ENCODE assay signal across 8 cellular contexts in the genomic region with DNA sequence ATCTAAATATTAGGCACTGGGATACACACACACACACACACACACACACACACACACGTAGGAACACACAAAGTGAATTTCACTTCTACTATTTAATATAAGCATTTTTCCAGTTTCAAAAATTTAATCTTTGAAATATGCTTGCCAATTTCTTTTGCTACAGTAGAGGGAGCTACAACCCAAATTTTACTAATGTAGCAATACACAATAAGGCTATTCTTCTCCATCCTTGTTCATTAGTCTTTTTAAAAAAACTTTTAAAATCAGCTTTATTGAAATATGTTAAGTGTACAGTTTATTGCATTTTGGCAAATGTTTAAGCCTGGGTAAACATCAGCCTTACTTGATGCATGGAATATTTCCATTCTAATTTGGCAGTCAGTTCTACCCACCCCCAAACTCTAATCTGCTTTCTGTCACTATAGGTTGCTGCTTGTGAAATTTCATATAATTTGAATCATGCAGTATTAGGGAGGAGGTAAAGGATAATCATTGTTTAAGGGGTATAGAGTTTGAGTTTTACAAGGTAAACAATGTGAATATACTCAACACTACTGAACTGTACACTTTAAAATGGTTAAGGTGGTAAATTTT.
A peak's percentile ranks its signal among the peaks of the same experiment; 100 is the strongest.
DNase-seq lines count a peak whose midpoint lies in the region; ATAC-seq and TF ChIP-seq lines count a peak whose summit lies in the region.

No MANE protein-coding gene starts in this region.

- DNase-seq in NCI-H1105 treated with DMSO at 0.1 percent for 48 hours (lab: John Stamatoyannopoulos, UW) (peak; percentile 44), NCI-H1105 (lab: John Stamatoyannopoulos, UW) (no peak), NCI-H345 treated with DMSO at 0.1 percent for 48 hours (lab: John Stamatoyannopoulos, UW; ENCODE audit: unreplicated experiment) (peak; percentile 19), dedifferentiated amniotic fluid mesenchymal stem cell (ENCODE audit: extremely low spot score) (peak; percentile 33), NCI-H226 (no peak)
- no peak for DNase-seq in stimulated activated CD4-positive, alpha-beta T cell treated with anti-CD3 and anti-CD28 coated beads, Interleukin-4, amount 100 ng/mL, for 1 hour

- H2AFZ ChIP-seq in neural cell (ENCODE audit: low read depth, low read length), result no peak overlapping the region

- H3K79me2 ChIP-seq in neural cell (replicated peaks; ENCODE audit: insufficient read depth, low read length), result no peaks in the 10 kb centered on the region

- peak; percentile 84 for TF ChIP-seq CTCF in neural cell (IDR thresholded peaks at IDR 0.05; ENCODE audit: poor library complexity, severe bottlenecking)

- H3K4me2 ChIP-seq in neural cell (ENCODE audit: low read length), result no peak overlapping the region

- no peaks in the 10 kb centered on the region for H3F3A ChIP-seq in neural cell (ENCODE audit: insufficient read depth, low read length, poor library complexity, severe bottlenecking)

- no peak for ATAC-seq in GM21723 (IDR thresholded peaks at IDR 0.05; ENCODE audit: unreplicated experiment)

- no peak overlapping the region for H3K9ac ChIP-seq in neural cell (ENCODE audit: low read length)

- H3K9me2 ChIP-seq in neural cell (ENCODE audit: insufficient read depth, low read length), result no peaks in the 10 kb centered on the region

- H3K4me3 ChIP-seq in neural cell (ENCODE audit: low read length), result no peak overlapping the region

- H3K36me3 ChIP-seq in neural cell (ENCODE audit: insufficient read depth, low read length), result no peaks in the 10 kb centered on the region

- no peaks in the 10 kb centered on the region for H3K27me3 ChIP-seq in neural cell (ENCODE audit: insufficient read depth, low read depth, low read length)

- H3K27ac ChIP-seq in neural cell (ENCODE audit: low read length), result no peak overlapping the region

- no peak for TF ChIP-seq EP300 in neural cell (conservative IDR thresholded peaks at IDR 0.05; ENCODE audit: poor library complexity, severe bottlenecking)

- TF ChIP-seq RAD21 in neural cell (conservative IDR thresholded peaks at IDR 0.05), result peak; percentile 83

- H3K9me3 ChIP-seq in neural cell (ENCODE audit: low read length), result no peaks in the 10 kb centered on the region

- H4K20me1 ChIP-seq in neural cell (ENCODE audit: insufficient read depth), result no peaks in the 10 kb centered on the region

TF ChIP-seq in neural cell, 6 proteins besides CTCF, POLR2A, EP300 and RAD21:
- TF ChIP-seq, protein P1, sequence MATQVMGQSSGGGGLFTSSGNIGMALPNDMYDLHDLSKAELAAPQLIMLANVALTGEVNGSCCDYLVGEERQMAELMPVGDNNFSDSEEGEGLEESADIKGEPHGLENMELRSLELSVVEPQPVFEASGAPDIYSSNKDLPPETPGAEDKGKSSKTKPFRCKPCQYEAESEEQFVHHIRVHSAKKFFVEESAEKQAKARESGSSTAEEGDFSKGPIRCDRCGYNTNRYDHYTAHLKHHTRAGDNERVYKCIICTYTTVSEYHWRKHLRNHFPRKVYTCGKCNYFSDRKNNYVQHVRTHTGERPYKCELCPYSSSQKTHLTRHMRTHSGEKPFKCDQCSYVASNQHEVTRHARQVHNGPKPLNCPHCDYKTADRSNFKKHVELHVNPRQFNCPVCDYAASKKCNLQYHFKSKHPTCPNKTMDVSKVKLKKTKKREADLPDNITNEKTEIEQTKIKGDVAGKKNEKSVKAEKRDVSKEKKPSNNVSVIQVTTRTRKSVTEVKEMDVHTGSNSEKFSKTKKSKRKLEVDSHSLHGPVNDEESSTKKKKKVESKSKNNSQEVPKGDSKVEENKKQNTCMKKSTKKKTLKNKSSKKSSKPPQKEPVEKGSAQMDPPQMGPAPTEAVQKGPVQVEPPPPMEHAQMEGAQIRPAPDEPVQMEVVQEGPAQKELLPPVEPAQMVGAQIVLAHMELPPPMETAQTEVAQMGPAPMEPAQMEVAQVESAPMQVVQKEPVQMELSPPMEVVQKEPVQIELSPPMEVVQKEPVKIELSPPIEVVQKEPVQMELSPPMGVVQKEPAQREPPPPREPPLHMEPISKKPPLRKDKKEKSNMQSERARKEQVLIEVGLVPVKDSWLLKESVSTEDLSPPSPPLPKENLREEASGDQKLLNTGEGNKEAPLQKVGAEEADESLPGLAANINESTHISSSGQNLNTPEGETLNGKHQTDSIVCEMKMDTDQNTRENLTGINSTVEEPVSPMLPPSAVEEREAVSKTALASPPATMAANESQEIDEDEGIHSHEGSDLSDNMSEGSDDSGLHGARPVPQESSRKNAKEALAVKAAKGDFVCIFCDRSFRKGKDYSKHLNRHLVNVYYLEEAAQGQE (IDR thresholded peaks at IDR 0.05; ENCODE audit: borderline replicate concordance), result no peak
- TF ChIP-seq SMC3 (conservative IDR thresholded peaks at IDR 0.05; ENCODE audit: poor library complexity), result peak; percentile 73

Comparison
In these comparisons a context has a peak if more than half of its experiments do, and no peak if none do; other contexts are left out.
1. DNase-seq: peak in NCI-H1105 treated with DMSO at 0.1 percent for 48 hours (single experiment), NCI-H345 treated with DMSO at 0.1 percent for 48 hours (single experiment) and dedifferentiated amniotic fluid mesenchymal stem cell (single experiment); none in NCI-H1105 (single experiment), NCI-H226 (single experiment) and stimulated activated CD4-positive, alpha-beta T cell treated with anti-CD3 and anti-CD28 coated beads, Interleukin-4, amount 100 ng/mL, for 1 hour (single experiment).